In the genomic region with DNA sequence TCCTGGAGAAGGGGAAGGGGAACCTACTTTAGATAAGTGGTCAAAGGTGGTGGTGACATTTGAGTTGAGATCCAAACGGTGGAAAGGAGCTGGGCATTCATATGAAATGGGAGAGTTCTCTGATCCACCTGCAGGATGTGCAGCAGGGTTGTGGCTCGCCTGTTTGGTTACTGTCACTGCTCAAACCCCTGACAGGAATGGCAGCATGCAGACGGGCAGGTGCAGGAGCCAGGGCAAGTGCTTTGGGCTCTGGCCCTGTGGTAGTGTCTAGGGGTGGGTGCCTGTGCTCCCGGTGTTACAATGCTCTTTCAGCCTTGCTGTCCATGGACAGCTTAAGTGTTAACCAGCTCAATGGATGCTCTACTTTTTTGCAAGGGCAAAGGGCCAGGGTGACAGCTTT, we compare ENCODE assay signal across 29 cellular contexts. TPM values are rescaled to one million over a fixed set of nuclear protein-coding genes. Genes with fewer than 3 reads are reported as not detected.
DNase-seq lines count a peak whose midpoint lies in the region; ATAC-seq lines count a peak whose summit lies in the region.
"Had no signal": no experiment of that assay in that cellular context is flagged by ENCODE, and none has a peak within 500 bp of the region (broad histone marks: within the 10 kb centered on the region; RNA-seq: fewer than 3 reads in every experiment).

No MANE protein-coding gene starts in this region.

- H3K9me3 ChIP-seq in CD4-positive, CD25-positive, alpha-beta regulatory T cell (ENCODE audit: control insufficient read depth in 2 of 2, low read length in 2 of 2), result no peaks in the 10 kb centered on the region
- H3K9me3 ChIP-seq: BE2C, Caco-2, gastroesophageal sphincter, right atrium auricular region had no signal

- peak overlapping the region; percentile 16 to 72 (median 66) for H3K27ac Mint-ChIP-seq in CD4-positive, CD25-positive, alpha-beta regulatory T cell
- H3K27ac Mint-ChIP-seq in activated CD4-positive, alpha-beta memory T cell treated with anti-CD3 and anti-CD28 coated beads for 36 hours, result no peak overlapping the region
- H3K27ac Mint-ChIP-seq: activated naive CD8-positive, alpha-beta T cell treated with anti-CD3 and anti-CD28 coated beads for 36 hours; HFFc6; WTC11 had no signal

- H3K4me1 Mint-ChIP-seq in CD4-positive, CD25-positive, alpha-beta regulatory T cell, result peaks cover 7 to 24% (median 15%) of the 10 kb centered on the region in 4 donors
- H3K4me1 Mint-ChIP-seq in activated CD4-positive, alpha-beta memory T cell treated with anti-CD3 and anti-CD28 coated beads for 36 hours (ENCODE audit: low read depth), result peaks cover 22% of the 10 kb centered on the region

- intact Hi-C loops in activated CD4-positive, alpha-beta memory T cell treated with anti-CD3 and anti-CD28 coated beads for 36 hours (cut with micrococcal nuclease), result no loop called here

- CTCF ChIA-PET in activated CD4-positive, alpha-beta memory T cell treated with anti-CD3 and anti-CD28 coated beads for 36 hours (lab: Charles Lee), result interaction anchor here (1.0 to 1.4 kb wide), 2 partner anchors 14 to 116 kb away, joined by 5 read pairs; no protein-coding TSS in a partner anchor

- peaks cover 30% of the 10 kb centered on the region for H3K27me3 Mint-ChIP-seq in CD4-positive, CD25-positive, alpha-beta regulatory T cell
- peaks cover 25% of the 10 kb centered on the region for H3K27me3 Mint-ChIP-seq in activated CD4-positive, alpha-beta memory T cell treated with anti-CD3 and anti-CD28 coated beads for 36 hours

- DNase-seq in CD4-positive, CD25-positive, alpha-beta regulatory T cell, result no peak
- no peak for DNase-seq in activated CD4-positive, alpha-beta memory T cell treated with anti-CD3 and anti-CD28 coated beads for 36 hours
- DNase-seq in CD1c-positive myeloid dendritic cell (ENCODE audit: extremely low spot score) (no peak), GOT3 (lab: John Stamatoyannopoulos, UW) (no peak)
- DNase-seq: activated CD4-positive, alpha-beta T cell treated with anti-CD3 and anti-CD28 coated beads, Interleukin-2, amount 50 U/mL, for 4 hours; activated effector memory CD4-positive, alpha-beta T cell treated with anti-CD3 and anti-CD28 coated beads, Interleukin-2, amount 50 U/mL, for 16 hours; activated naive CD8-positive, alpha-beta T cell treated with anti-CD3 and anti-CD28 coated beads for 36 hours; activated T-cell treated with anti-CD3 and anti-CD28 coated beads for 4 hours; BE2C; Caco-2; dermis blood vessel endothelial cell; DMS79 treated with DMSO at 0.1 percent for 48 hours; GF-D8; HFFc6; NCI-H1436 treated with DMSO at 0.1 percent for 48 hours; NCI-H2107; NCI-H748 treated with DMSO at 0.1 percent for 48 hours; stimulated activated CD4-positive, alpha-beta T cell treated with anti-CD3 and anti-CD28 coated beads, Interleukin-2, amount 100 ng/mL, for 48 hours; trophoblast cell had no signal

- H3K27me3 ChIP-seq in CD4-positive, CD25-positive, alpha-beta regulatory T cell (ENCODE audit: control insufficient read depth, insufficient read depth, low read length), result peaks cover 6% of the 10 kb centered on the region
- H3K27me3 ChIP-seq: BE2C, hepatocyte, right atrium auricular region had no signal

- H3K9me3 Mint-ChIP-seq in CD4-positive, CD25-positive, alpha-beta regulatory T cell, result no peaks in the 10 kb centered on the region
- H3K9me3 Mint-ChIP-seq in activated CD4-positive, alpha-beta memory T cell treated with anti-CD3 and anti-CD28 coated beads for 36 hours, result no peaks in the 10 kb centered on the region
- H3K9me3 Mint-ChIP-seq: activated naive CD8-positive, alpha-beta T cell treated with anti-CD3 and anti-CD28 coated beads for 36 hours; HFFc6; memory B cell; WTC11 had no signal

- peaks cover 8% of the 10 kb centered on the region for H3K4me1 ChIP-seq in CD4-positive, CD25-positive, alpha-beta regulatory T cell (ENCODE audit: control insufficient read depth, insufficient read depth, low read length, poor library complexity, severe bottlenecking)
- H3K4me1 ChIP-seq: BE2C had no signal

- peak overlapping the region; percentile 69 to 94 (median 76) for H3K4me3 Mint-ChIP-seq in CD4-positive, CD25-positive, alpha-beta regulatory T cell
- H3K4me3 Mint-ChIP-seq in activated CD4-positive, alpha-beta memory T cell treated with anti-CD3 and anti-CD28 coated beads for 36 hours, result peak overlapping the region; percentile 2
- H3K4me3 Mint-ChIP-seq: activated naive CD8-positive, alpha-beta T cell treated with anti-CD3 and anti-CD28 coated beads for 36 hours; HFFc6; WTC11 had no signal

- ATAC-seq in CD4-positive, CD25-positive, alpha-beta regulatory T cell (ENCODE audit: low read depth in 2 of 2), result no peak
- ATAC-seq in GM19035 (IDR thresholded peaks at IDR 0.05; ENCODE audit: unreplicated experiment), result peak; percentile 23
- peak; percentile 21 for ATAC-seq in HG02885 (IDR thresholded peaks at IDR 0.05; ENCODE audit: poor library complexity, unreplicated experiment)
- no peak for ATAC-seq in HG03196 (IDR thresholded peaks at IDR 0.05; ENCODE audit: unreplicated experiment)
- no peak for ATAC-seq in GM19463 (IDR thresholded peaks at IDR 0.05; ENCODE audit: unreplicated experiment)
- ATAC-seq: gastroesophageal sphincter, WTC11 had no signal

- no peaks in the 10 kb centered on the region for H3K36me3 ChIP-seq in CD4-positive, CD25-positive, alpha-beta regulatory T cell (ENCODE audit: control insufficient read depth, insufficient read depth, low read length)
- H3K36me3 ChIP-seq: BE2C, gastroesophageal sphincter, right atrium auricular region had no signal

- POLR2A ChIA-PET in activated CD4-positive, alpha-beta memory T cell treated with anti-CD3 and anti-CD28 coated beads for 36 hours (lab: Charles Lee), result no interaction called here

- H3K27ac ChIP-seq in CD4-positive, CD25-positive, alpha-beta regulatory T cell (ENCODE audit: insufficient read depth, low read length, poor library complexity, severe bottlenecking), result peak overlapping the region; percentile 66
- H3K27ac ChIP-seq: gastroesophageal sphincter, hepatocyte, right atrium auricular region had no signal

- H3K4me3 ChIP-seq in CD4-positive, CD25-positive, alpha-beta regulatory T cell (ENCODE audit: low read depth, low read length), result peak overlapping the region; percentile 78
- H3K4me3 ChIP-seq: gastroesophageal sphincter, hepatocyte, right atrium auricular region had no signal

- H3K36me3 Mint-ChIP-seq in CD4-positive, CD25-positive, alpha-beta regulatory T cell, result no peaks in the 10 kb centered on the region
- H3K36me3 Mint-ChIP-seq in activated CD4-positive, alpha-beta memory T cell treated with anti-CD3 and anti-CD28 coated beads for 36 hours, result no peaks in the 10 kb centered on the region
- H3K36me3 Mint-ChIP-seq: activated naive CD8-positive, alpha-beta T cell treated with anti-CD3 and anti-CD28 coated beads for 36 hours; memory B cell; WTC11 had no signal

RNA-seq across cellular contexts. Expression of gene PAQR9, which starts 18.5 kb away (rescaled TPM):
- total RNA-seq in CD4-positive, CD25-positive, alpha-beta regulatory T cell, result not detected
- polyA plus RNA-seq in CD4-positive, CD25-positive, alpha-beta regulatory T cell, result not detected
- not detected for total RNA-seq in activated CD4-positive, alpha-beta memory T cell treated with anti-CD3 and anti-CD28 coated beads for 36 hours
- total RNA-seq: activated naive CD8-positive, alpha-beta T cell treated with anti-CD3 and anti-CD28 coated beads for 36 hours; Caco-2; dermis blood vessel endothelial cell; gastroesophageal sphincter; subcutaneous adipose tissue had no signal

RNA-seq across cellular contexts. Expression of gene PCOLCE2, which starts 56.1 kb away (rescaled TPM):
- not detected for total RNA-seq in CD4-positive, CD25-positive, alpha-beta regulatory T cell
- not detected for polyA plus RNA-seq in CD4-positive, CD25-positive, alpha-beta regulatory T cell
- total RNA-seq in activated CD4-positive, alpha-beta memory T cell treated with anti-CD3 and anti-CD28 coated beads for 36 hours, result under 1 TPM in 1 of 2 experiments, not detected in 1; 0.57 TPM

RNA-seq across cellular contexts. Expression of gene U2SURP, which starts 56.3 kb away (rescaled TPM):
- 175 TPM for total RNA-seq in CD4-positive, CD25-positive, alpha-beta regulatory T cell
- 100 to 1,000 TPM in 3 of 4 donors, 10 to 100 TPM in 1; 94.2 to 119 (median 115) TPM for polyA plus RNA-seq in CD4-positive, CD25-positive, alpha-beta regulatory T cell
- 100 to 1,000 TPM; 178 to 182 TPM for total RNA-seq in activated CD4-positive, alpha-beta memory T cell treated with anti-CD3 and anti-CD28 coated beads for 36 hours

Comparison
In these comparisons a context has a peak if more than half of its experiments do, and no peak if none do; other contexts are left out.
1. ATAC-seq: peak in GM19035 (single experiment) and HG02885 (single experiment); none in CD4-positive, CD25-positive, alpha-beta regulatory T cell (0 of 2), HG03196 (single experiment) and GM19463 (single experiment).